In the genomic region with DNA sequence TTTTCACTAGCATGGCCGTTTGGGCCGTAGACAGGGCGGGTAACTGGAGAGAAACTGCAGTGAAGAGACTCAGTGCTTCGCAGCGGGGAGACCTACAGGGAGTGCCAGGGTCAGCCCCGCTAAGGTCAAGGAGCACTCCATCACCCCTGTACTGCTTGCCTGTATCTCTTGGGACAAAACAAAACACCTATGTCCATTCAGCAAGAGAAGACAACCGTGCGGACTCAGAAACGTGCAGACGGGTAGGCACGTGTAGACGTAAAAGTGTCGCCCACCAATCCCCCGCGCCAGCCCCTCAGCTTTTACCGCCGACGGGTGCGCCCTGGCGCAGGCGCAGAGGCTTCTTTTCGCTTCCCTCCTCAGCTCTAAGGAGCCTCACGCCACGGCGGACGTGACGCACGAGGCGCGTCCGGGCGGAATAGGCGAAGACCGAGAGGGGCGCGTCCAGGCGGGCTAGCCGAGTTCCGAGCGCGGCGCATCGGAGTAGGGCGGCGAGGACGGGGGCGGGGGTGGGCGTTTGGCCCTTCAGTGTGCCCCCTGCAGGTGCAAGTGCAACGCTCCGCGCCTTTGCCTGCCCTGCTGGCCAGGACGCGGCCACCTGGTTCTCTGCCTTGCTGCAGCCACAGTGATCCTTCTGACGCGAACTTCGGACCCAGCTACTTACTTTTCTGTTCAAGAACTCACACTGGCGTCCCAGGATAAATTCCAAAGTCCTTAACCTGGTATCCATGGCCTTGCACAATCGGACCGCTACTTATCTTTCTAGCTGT, we compare ENCODE assay signal across 8 cellular contexts. TPM values are rescaled to one million over a fixed set of nuclear protein-coding genes. Genes with fewer than 3 reads are reported as not detected.
DNase-seq lines count a peak whose midpoint lies in the region; ATAC-seq and TF ChIP-seq lines count a peak whose summit lies in the region.

No MANE protein-coding gene starts in this region.

- H3K4me3 ChIP-seq in BJ (ENCODE audit: low read depth, low read length): peak overlapping the region; percentile 75

- peak; percentile 64 for ATAC-seq in HG03432 (IDR thresholded peaks at IDR 0.05; ENCODE audit: unreplicated experiment)

- peak; percentile 69 for TF ChIP-seq CTCF in BJ (IDR thresholded peaks at IDR 0.05; ENCODE audit: insufficient read depth, low read depth, low read length)

- DNase-seq in BJ (ENCODE audit: low read depth) (peak; percentile 63), NCI-H446 treated with DMSO at 0.1 percent for 48 hours (lab: John Stamatoyannopoulos, UW) (peak; percentile 93), cerebellum (ENCODE audit: low spot score) (peak; percentile 95), kidney glomerular epithelial cell (lab: John Stamatoyannopoulos, UW) (peak; percentile 85)
- peak; percentile 91 for DNase-seq in activated CD4-positive, alpha-beta T cell treated with anti-CD3 and anti-CD28 coated beads for 1 hour
- DNase-seq in stimulated activated CD4-positive, alpha-beta T cell treated with anti-CD3 and anti-CD28 coated beads, Interleukin-15, amount 100 ng/mL, for 48 hours (ENCODE audit: low read depth in 2 of 2): peak; percentile 94 to 96

- TF ChIP-seq POLR2A in GM19193 (IDR thresholded peaks at IDR 0.05; ENCODE audit: extremely low read depth, insufficient read depth, insufficient read length): peak; percentile 95

- CTCF ChIA-PET in BJ (lab: Yijun Ruan, JAX): interaction anchor here (0.7 to 4.0 kb wide), 6 partner anchors 15 to 105 kb away, joined by 3 to 38 read pairs (median 4); no protein-coding TSS in a partner anchor

- POLR2A ChIA-PET in BJ (lab: Charles Lee): no interaction called here

- H3K27me3 ChIP-seq in BJ (ENCODE audit: control insufficient read depth, insufficient read depth, low read length): no peaks in the 10 kb centered on the region

- no peaks in the 10 kb centered on the region for H3K36me3 ChIP-seq in BJ (ENCODE audit: control insufficient read depth, insufficient read depth, low read length)

RNA-seq across cellular contexts. Expression of gene SOS1, which starts 3.3 kb away (rescaled TPM):
- 12.9 and 23.3 TPM in 2 replicates for polyA plus RNA-seq in BJ (2011; rRNA removed)
- polyA minus RNA-seq in BJ (2011; rRNA and poly(A)+ RNA removed): 14.0 and 19.8 TPM in 2 replicates
- 52.4 TPM for total RNA-seq in cerebellum

Comparison
In these comparisons a context has a peak if more than half of its experiments do, and no peak if none do; other contexts are left out.
1. Peak in every context shown above with its lines: DNase-seq, ATAC-seq and H3K4me3 ChIP-seq.